Comparison of ENCODE assay signal across 12 cellular contexts in the genomic region with DNA sequence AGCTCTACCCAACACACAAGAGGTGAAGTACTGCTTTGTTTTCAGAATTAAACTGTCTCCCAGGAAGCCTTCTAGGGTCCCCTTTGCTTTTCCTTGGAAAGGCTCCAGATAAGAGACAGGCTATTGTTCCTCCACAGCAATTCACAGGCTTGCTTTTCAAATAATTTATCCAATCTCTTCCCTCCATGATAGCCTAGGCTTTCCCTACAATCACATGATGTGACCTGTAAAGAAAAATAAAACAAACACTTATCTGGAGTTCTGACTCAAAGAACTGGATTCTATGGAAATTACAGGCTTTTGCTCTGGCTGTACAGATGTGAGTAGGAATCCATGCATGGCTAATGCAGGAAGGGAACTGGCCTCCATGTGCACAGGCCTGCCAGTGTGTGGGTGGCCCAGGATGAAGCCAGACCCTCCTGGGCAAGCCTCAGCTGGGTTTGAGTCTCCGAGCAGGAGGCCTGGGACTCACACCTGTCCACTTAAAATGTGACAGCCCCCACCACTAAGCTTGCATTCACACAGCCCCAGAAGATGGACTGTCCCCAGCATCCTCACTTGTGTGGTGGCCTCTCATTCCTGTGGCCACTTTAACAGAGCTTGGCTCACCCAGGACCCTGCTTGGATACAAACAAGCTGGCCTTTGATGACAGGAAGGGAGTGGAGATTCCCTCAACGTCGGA.
A peak's percentile ranks its signal among the peaks of the same experiment; 100 is the strongest.
DNase-seq lines count a peak whose midpoint lies in the region; ATAC-seq and TF ChIP-seq lines count a peak whose summit lies in the region.
"Had no signal": no experiment of that assay in that cellular context is flagged by ENCODE, and none has a peak within 500 bp of the region (broad histone marks: within the 10 kb centered on the region; RNA-seq: fewer than 3 reads in every experiment).

No MANE protein-coding gene starts in this region.

- H3K9me3 Mint-ChIP-seq in CD8-positive, alpha-beta T cell = peaks cover 9% of the 10 kb centered on the region

- no peak overlapping the region for H3K27ac Mint-ChIP-seq in CD8-positive, alpha-beta T cell
- H3K27ac Mint-ChIP-seq: naive thymus-derived CD8-positive, alpha-beta T cell had no signal

- H3K4me1 Mint-ChIP-seq in CD8-positive, alpha-beta T cell (ENCODE audit: low read depth) = no peaks in the 10 kb centered on the region
- H3K4me1 Mint-ChIP-seq: naive thymus-derived CD8-positive, alpha-beta T cell had no signal

- POLR2A ChIA-PET in CD8-positive, alpha-beta T cell (lab: Charles Lee) = no interaction called here

- H3K36me3 ChIP-seq in upper lobe of left lung = no peaks in the 10 kb centered on the region
- H3K36me3 ChIP-seq in CD8-positive, alpha-beta T cell (ENCODE audit: insufficient read depth, low read length) = no peaks in the 10 kb centered on the region
- H3K36me3 ChIP-seq: gastrocnemius medialis had no signal

- no peak for TF ChIP-seq POLR2A in upper lobe of left lung (IDR thresholded peaks at IDR 0.05)

- no peak for TF ChIP-seq CTCF in upper lobe of left lung (IDR thresholded peaks at IDR 0.05)
- TF ChIP-seq CTCF in CD8-positive, alpha-beta T cell (IDR thresholded peaks at IDR 0.05) = no peak

- no peaks in the 10 kb centered on the region for H3K36me3 Mint-ChIP-seq in CD8-positive, alpha-beta T cell

- H3K4me3 ChIP-seq in right cardiac atrium (ENCODE audit: low read length) = no peak overlapping the region
- no peak overlapping the region for H3K4me3 ChIP-seq in upper lobe of left lung
- no peak overlapping the region for H3K4me3 ChIP-seq in CD8-positive, alpha-beta T cell (ENCODE audit: low read depth, low read length)

- intact Hi-C loops in right cardiac atrium (cut with DNase I) = no loop called here
- intact Hi-C loops in CD8-positive, alpha-beta T cell (cut with DNase I, micrococcal nuclease) = loop anchor here in 1 of 2 experiments (10.0 kb wide), 1 partner anchor 114 kb away; no protein-coding TSS in a partner anchor

- H3K9me3 ChIP-seq in right cardiac atrium (ENCODE audit: control insufficient read depth, low read length) (no peaks in the 10 kb centered on the region), upper lobe of left lung (no peaks in the 10 kb centered on the region)
- H3K9me3 ChIP-seq in CD8-positive, alpha-beta T cell (ENCODE audit: low read length) = no peaks in the 10 kb centered on the region
- H3K9me3 ChIP-seq: gastrocnemius medialis had no signal

- peaks cover 9% of the 10 kb centered on the region for H3K27me3 Mint-ChIP-seq in CD8-positive, alpha-beta T cell (ENCODE audit: low read depth)

- 24% methylated on average over 3 of the region's 3 CpGs for WGBS in right cardiac atrium
- 29 to 39% methylated on average over 3 of the region's 3 CpGs for WGBS in upper lobe of left lung, 2 donors

- ATAC-seq in right cardiac atrium (peak; percentile 29 to 41), upper lobe of left lung (ENCODE audit: low FRiP score in 2 of 2) (peak; percentile 16 to 70), GM18870 (IDR thresholded peaks at IDR 0.05; ENCODE audit: unreplicated experiment) (no peak), HG02884 (IDR thresholded peaks at IDR 0.05; ENCODE audit: unreplicated experiment) (no peak)
- no peak for ATAC-seq in CD8-positive, alpha-beta T cell
- ATAC-seq: gastrocnemius medialis; naive thymus-derived CD8-positive, alpha-beta T cell had no signal

- no peak overlapping the region for H3K4me3 Mint-ChIP-seq in CD8-positive, alpha-beta T cell
- H3K4me3 Mint-ChIP-seq: naive thymus-derived CD8-positive, alpha-beta T cell had no signal

- H3K27ac ChIP-seq in right cardiac atrium (ENCODE audit: low read length) = peak overlapping the region; percentile 46
- H3K27ac ChIP-seq in upper lobe of left lung = peak overlapping the region in 2 of 4 donors; percentile 24 to 27
- no peak overlapping the region for H3K27ac ChIP-seq in CD8-positive, alpha-beta T cell (ENCODE audit: low read depth, low read length)
- H3K27ac ChIP-seq: gastrocnemius medialis had no signal

- H3K27me3 ChIP-seq in right cardiac atrium (ENCODE audit: control insufficient read depth, insufficient read depth) (no peaks in the 10 kb centered on the region), upper lobe of left lung (no peaks in the 10 kb centered on the region)
- H3K27me3 ChIP-seq in CD8-positive, alpha-beta T cell (ENCODE audit: insufficient read depth, low read length) = no peaks in the 10 kb centered on the region
- H3K27me3 ChIP-seq: gastrocnemius medialis had no signal

- no peak for TF ChIP-seq EP300 in upper lobe of left lung (IDR thresholded peaks at IDR 0.05)

- H3K4me1 ChIP-seq in right cardiac atrium (ENCODE audit: control insufficient read depth, insufficient read depth, low read length) (peaks cover 7% of the 10 kb centered on the region), upper lobe of left lung (peaks cover 0 to 11% (median 7%) of the 10 kb centered on the region in 4 donors)
- H3K4me1 ChIP-seq in CD8-positive, alpha-beta T cell (ENCODE audit: insufficient read depth, low read length) = no peaks in the 10 kb centered on the region
- H3K4me1 ChIP-seq: gastrocnemius medialis had no signal

- DNase-seq in DMS79 treated with DMSO at 0.1 percent for 48 hours (lab: John Stamatoyannopoulos, UW) = peak; percentile 20
- DNase-seq in DMS79 (lab: John Stamatoyannopoulos, UW) = no peak
- peak; percentile 90 for DNase-seq in RPMI7951 (ENCODE audit: low read depth)
- DNase-seq in right cardiac atrium = no peak
- DNase-seq in upper lobe of left lung = peak in 1 of 2 donors; percentile 14
- no peak for DNase-seq in CD8-positive, alpha-beta T cell
- DNase-seq: 8988T; activated naive CD4-positive, alpha-beta T cell treated with anti-CD3 and anti-CD28 coated beads, Interleukin-2, amount 50 U/mL, for 16 hours; gastrocnemius medialis; naive thymus-derived CD8-positive, alpha-beta T cell had no signal

- CTCF ChIA-PET in CD8-positive, alpha-beta T cell (lab: Charles Lee) = no interaction called here

Comparison
In these comparisons a context has a peak if more than half of its experiments do, and no peak if none do; other contexts are left out.
1. DNase-seq: peak in DMS79 treated with DMSO at 0.1 percent for 48 hours (single experiment) and RPMI7951 (single experiment); none in DMS79 (single experiment), right cardiac atrium (0 of 3) and CD8-positive, alpha-beta T cell (0 of 7).
2. ATAC-seq: peak in right cardiac atrium (2 of 2) and upper lobe of left lung (2 of 2); none in GM18870 (single experiment), CD8-positive, alpha-beta T cell (single experiment) and HG02884 (single experiment).